Comparison of ENCODE assay signal across 20 cellular contexts in genomic region chr13:20407759-20408158, GRCh38.
"Had no signal": no experiment of that assay in that cellular context is flagged by ENCODE, and none has a peak within 500 bp of the region (broad histone marks: within the 10 kb centered on the region; RNA-seq: fewer than 3 reads in every experiment).

No MANE protein-coding gene starts in this region.

- H3K27me3 ChIP-seq: breast epithelium, dorsolateral prefrontal cortex, heart left ventricle, right lobe of liver, vagina had no signal

- H3K9me3 ChIP-seq: breast epithelium, heart left ventricle, right lobe of liver, vagina had no signal

- ATAC-seq: activated CD4-positive, CD25-positive, alpha-beta regulatory T cell treated with anti-CD3 and anti-CD28 coated beads, Interleukin-2, amount 50 U/mL, for 24 hours; activated CD8-positive, alpha-beta T cell treated with anti-CD3 and anti-CD28 coated beads, Interleukin-2, amount 10 ng/mL, durations not matched to agents 7 days and 5 days; heart left ventricle; left ventricle myocardium superior; right lobe of liver; stimulated activated memory B cell treated with anti-CD40 and anti-IgM and Interleukin-4, amounts not matched to agents 10 μg/mL and 1 μg/mL and 100 μg/mL, for 72 hours had no signal

- H3K4me3 ChIP-seq: breast epithelium, dorsolateral prefrontal cortex, heart left ventricle, right lobe of liver, vagina had no signal

- H3K4me1 ChIP-seq: breast epithelium, right lobe of liver had no signal

- DNase-seq: activated CD4-positive, alpha-beta T cell treated with anti-CD3 and anti-CD28 coated beads, Interleukin-2, amount 10 ng/mL, durations not matched to agents 24 days and 14 days; activated CD8-positive, alpha-beta T cell treated with anti-CD3 and anti-CD28 coated beads, Interleukin-2, amount 10 ng/mL, durations not matched to agents 7 days and 5 days; activated effector memory CD4-positive, alpha-beta T cell treated with Interleukin-2 at 50 U/mL for 16 hours; activated naive CD4-positive, alpha-beta T cell treated with anti-CD3 and anti-CD28 coated beads for 36 hours; activated naive CD8-positive, alpha-beta T cell treated with anti-CD3 and anti-CD28 coated beads, Interleukin-2, amount 10 ng/mL, durations not matched to agents 7 days and 5 days; amniotic stem cell; dorsolateral prefrontal cortex; heart left ventricle; left ventricle myocardium superior; mammary epithelial cell; nephron progenitor cell; nucleus accumbens; right lobe of liver; small intestine; stimulated activated CD4-positive, alpha-beta T cell treated with anti-CD3 and anti-CD28 coated beads, Interleukin-2, amount 100 ng/mL, for 24 hours had no signal

- H3K36me3 ChIP-seq: breast epithelium had no signal

- H3K27ac ChIP-seq: breast epithelium, dorsolateral prefrontal cortex, heart left ventricle, right lobe of liver, vagina, VCaP had no signal
